Comparison of ENCODE assay signal across 2 cellular contexts in the genomic region with DNA sequence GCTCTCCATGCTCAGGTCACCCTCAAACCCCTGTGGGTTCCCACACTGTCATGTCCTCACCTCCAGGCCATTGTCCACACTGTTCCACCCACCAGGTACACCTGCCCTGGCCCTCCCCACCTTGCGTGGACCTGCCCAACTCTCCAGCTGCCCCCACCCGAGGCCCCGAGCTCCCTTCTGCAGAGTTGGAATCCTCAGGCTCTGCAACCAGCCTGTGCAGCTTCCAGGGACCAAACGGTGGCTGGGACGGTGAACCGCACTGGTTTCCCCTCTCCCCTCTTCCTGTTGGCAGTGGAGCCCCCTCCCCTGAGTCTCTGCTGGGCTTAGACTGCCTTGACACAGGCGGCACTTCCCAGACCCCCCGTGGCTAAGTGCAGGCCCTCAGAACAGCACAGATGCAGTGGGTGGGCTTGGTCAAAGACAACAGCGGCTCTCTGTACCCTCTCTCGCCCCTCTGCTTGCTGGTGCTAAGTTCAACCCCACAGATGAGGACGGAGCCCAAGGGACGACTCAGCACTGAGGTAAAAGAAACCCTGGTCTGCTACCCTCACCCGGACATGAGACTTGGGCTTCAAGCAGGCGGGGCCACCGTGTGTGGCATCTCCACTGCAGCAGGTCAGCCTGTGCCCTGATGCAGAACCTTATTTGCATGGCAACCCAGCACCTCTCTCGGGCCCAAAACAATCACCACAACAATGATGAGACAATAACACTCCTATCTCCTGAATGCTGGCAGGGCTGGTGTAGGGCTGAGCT.
TF ChIP-seq lines count a peak whose summit lies in the region.

No MANE protein-coding gene starts in this region.

TF ChIP-seq in HepG2, 621 proteins besides CTCF, POLR2A, EP300 and RAD21:
- no peak for TF ChIP-seq ZNF160 (CRISPR knock-in tag; IDR thresholded peaks at IDR 0.05)
- no peak for TF ChIP-seq MBD4 (IDR thresholded peaks at IDR 0.05; ENCODE audit: borderline replicate concordance, low read length)
- TF ChIP-seq ZNF205 (CRISPR knock-in tag; IDR thresholded peaks at IDR 0.05) = no peak
- TF ChIP-seq WIZ (CRISPR knock-in tag; IDR thresholded peaks at IDR 0.05) = peak; percentile 29; the same call in 1 of the 2 replicates
- no peak for TF ChIP-seq ZFP37 (CRISPR knock-in tag; IDR thresholded peaks at IDR 0.05; ENCODE audit: borderline replicate concordance)

TF ChIP-seq in H1, 55 proteins besides CTCF, POLR2A, EP300 and RAD21:
- no peak for TF ChIP-seq MAFK (IDR thresholded peaks at IDR 0.05; ENCODE audit: low read depth, low read length)
